19 cellular contexts compared by ENCODE assay signal in genomic region chr9:100600511-100601079, GRCh38. TPM values are rescaled to one million over a fixed set of nuclear protein-coding genes. Genes with fewer than 3 reads are reported as not detected.
DNase-seq lines count a peak whose midpoint lies in the region; ATAC-seq, FAIRE-seq and TF ChIP-seq lines count a peak whose summit lies in the region.
"Had no signal": no experiment of that assay in that cellular context is flagged by ENCODE, and none has a peak within 500 bp of the region (broad histone marks: within the 10 kb centered on the region; RNA-seq: fewer than 3 reads in every experiment).

No MANE protein-coding gene starts in this region.

- ATAC-seq in natural killer cell = no peak
- no peak for ATAC-seq in natural killer cell treated with Interleukin-12 subunit alpha and Interleukin-12 subunit beta and Interleukin-15 and Interleukin-18, amount 100 ng/mL, for 72 hours
- no peak for ATAC-seq in effector memory CD8-positive, alpha-beta T cell (replicated peaks)

- TF ChIP-seq POLR2A in suprapubic skin (IDR thresholded peaks at IDR 0.05) = no peak

- no peak for FAIRE-seq in urothelium cell line (lab: Jason Lieb, UNC)
- FAIRE-seq: G401.6, pancreas had no signal

- H3K4me3 ChIP-seq in suprapubic skin = no peak overlapping the region
- H3K4me3 ChIP-seq: colonic mucosa, pancreas, sigmoid colon had no signal

- H3K27me3 ChIP-seq in suprapubic skin = no peaks in the 10 kb centered on the region
- H3K27me3 ChIP-seq: colonic mucosa, pancreas, sigmoid colon had no signal

- no peaks in the 10 kb centered on the region for H3K9me3 Mint-ChIP-seq in natural killer cell
- H3K9me3 Mint-ChIP-seq in natural killer cell treated with Interleukin-12 subunit alpha and Interleukin-12 subunit beta and Interleukin-15 and Interleukin-18, amount 100 ng/mL, for 72 hours = no peaks in the 10 kb centered on the region
- peaks cover 3% of the 10 kb centered on the region for H3K9me3 Mint-ChIP-seq in glutamatergic neuron (ENCODE audit: unreplicated experiment)
- H3K9me3 Mint-ChIP-seq in effector memory CD8-positive, alpha-beta T cell = no peaks in the 10 kb centered on the region
- H3K9me3 Mint-ChIP-seq: activated T-cell treated with anti-CD3 and anti-CD28 coated beads, Interleukin-2, amount 50 U/mL, for 24 hours; HFFc6 had no signal

- H3K4me1 Mint-ChIP-seq in natural killer cell (peaks cover 23 to 25% of the 10 kb centered on the region in 2 donors), glutamatergic neuron (ENCODE audit: low read depth, unreplicated experiment) (peaks cover 3% of the 10 kb centered on the region)
- peaks cover 18 to 19% of the 10 kb centered on the region in 2 donors for H3K4me1 Mint-ChIP-seq in natural killer cell treated with Interleukin-12 subunit alpha and Interleukin-12 subunit beta and Interleukin-15 and Interleukin-18, amount 100 ng/mL, for 72 hours (ENCODE audit: low read depth in 2 of 2)
- H3K4me1 Mint-ChIP-seq in effector memory CD8-positive, alpha-beta T cell (ENCODE audit: low read depth in 2 of 2) = peaks cover 13 to 18% of the 10 kb centered on the region in 2 donors

- 65% methylated on average over 7 of the region's 7 CpGs for WGBS in suprapubic skin

- peaks cover 0 to 2% of the 10 kb centered on the region in 2 donors for H3K27me3 Mint-ChIP-seq in natural killer cell (ENCODE audit: low read depth in 2 of 2)
- H3K27me3 Mint-ChIP-seq in natural killer cell treated with Interleukin-12 subunit alpha and Interleukin-12 subunit beta and Interleukin-15 and Interleukin-18, amount 100 ng/mL, for 72 hours = no peaks in the 10 kb centered on the region
- peaks cover 4% of the 10 kb centered on the region for H3K27me3 Mint-ChIP-seq in glutamatergic neuron (ENCODE audit: unreplicated experiment)
- no peaks in the 10 kb centered on the region for H3K27me3 Mint-ChIP-seq in effector memory CD8-positive, alpha-beta T cell
- H3K27me3 Mint-ChIP-seq: activated CD4-positive, alpha-beta T cell treated with anti-CD3 and anti-CD28 coated beads for 36 hours; activated T-cell treated with anti-CD3 and anti-CD28 coated beads, Interleukin-2, amount 50 U/mL, for 24 hours had no signal

- H3K4me3 Mint-ChIP-seq in natural killer cell (peak overlapping the region; percentile 65), glutamatergic neuron (ENCODE audit: unreplicated experiment) (no peak overlapping the region)
- no peak overlapping the region for H3K4me3 Mint-ChIP-seq in natural killer cell treated with Interleukin-12 subunit alpha and Interleukin-12 subunit beta and Interleukin-15 and Interleukin-18, amount 100 ng/mL, for 72 hours
- no peak overlapping the region for H3K4me3 Mint-ChIP-seq in effector memory CD8-positive, alpha-beta T cell
- H3K4me3 Mint-ChIP-seq: activated CD4-positive, alpha-beta T cell treated with anti-CD3 and anti-CD28 coated beads for 36 hours; activated T-cell treated with anti-CD3 and anti-CD28 coated beads, Interleukin-2, amount 50 U/mL, for 24 hours; HFFc6 had no signal

- TF ChIP-seq EP300 in suprapubic skin (IDR thresholded peaks at IDR 0.05) = no peak

- intact Hi-C loops in natural killer cell (cut with micrococcal nuclease) = no loop called here

- DNase-seq in natural killer cell (no peak), NCI-H345 (lab: John Stamatoyannopoulos, UW) (peak; percentile 63), glutamatergic neuron (no peak), suprapubic skin (ENCODE audit: low spot score in 2 of 2) (no peak), NCI-H1694 (lab: John Stamatoyannopoulos, UW) (no peak), urothelium cell line (ENCODE audit: low spot score) (no peak)
- DNase-seq in natural killer cell treated with Interleukin-12 subunit alpha and Interleukin-12 subunit beta and Interleukin-15 and Interleukin-18, amount 100 ng/mL, for 72 hours (ENCODE audit: low spot score) = no peak
- DNase-seq in effector memory CD8-positive, alpha-beta T cell = no peak
- DNase-seq: activated CD8-positive, alpha-beta memory T cell treated with anti-CD3 and anti-CD28 coated beads for 24 hours; sigmoid colon had no signal

- H3K27ac Mint-ChIP-seq in natural killer cell (no peak overlapping the region), glutamatergic neuron (ENCODE audit: unreplicated experiment) (peak overlapping the region; percentile 50)
- no peak overlapping the region for H3K27ac Mint-ChIP-seq in natural killer cell treated with Interleukin-12 subunit alpha and Interleukin-12 subunit beta and Interleukin-15 and Interleukin-18, amount 100 ng/mL, for 72 hours
- H3K27ac Mint-ChIP-seq in effector memory CD8-positive, alpha-beta T cell = no peak overlapping the region
- H3K27ac Mint-ChIP-seq: activated CD4-positive, alpha-beta T cell treated with anti-CD3 and anti-CD28 coated beads for 36 hours; activated T-cell treated with anti-CD3 and anti-CD28 coated beads, Interleukin-2, amount 50 U/mL, for 24 hours; HFFc6; memory B cell had no signal

- TF ChIP-seq CTCF in natural killer cell (IDR thresholded peaks at IDR 0.05) (no peak), glutamatergic neuron (IDR thresholded peaks at IDR 0.05; ENCODE audit: partially characterized antibody, unreplicated experiment) (no peak), suprapubic skin (IDR thresholded peaks at IDR 0.05) (no peak)

- H3K36me3 ChIP-seq in suprapubic skin = no peaks in the 10 kb centered on the region
- H3K36me3 ChIP-seq: colonic mucosa, pancreas, sigmoid colon had no signal

- peaks cover 25% of the 10 kb centered on the region for H3K4me1 ChIP-seq in suprapubic skin
- H3K4me1 ChIP-seq: colonic mucosa, pancreas had no signal

- no peaks in the 10 kb centered on the region for H3K9me3 ChIP-seq in suprapubic skin
- H3K9me3 ChIP-seq: colonic mucosa, pancreas, sigmoid colon had no signal

- H3K27ac ChIP-seq in suprapubic skin = peak overlapping the region; percentile 32
- H3K27ac ChIP-seq: C4-2B, colonic mucosa, pancreas, sigmoid colon had no signal

- H3K36me3 Mint-ChIP-seq in natural killer cell (no peaks in the 10 kb centered on the region), glutamatergic neuron (ENCODE audit: unreplicated experiment) (no peaks in the 10 kb centered on the region)
- H3K36me3 Mint-ChIP-seq in natural killer cell treated with Interleukin-12 subunit alpha and Interleukin-12 subunit beta and Interleukin-15 and Interleukin-18, amount 100 ng/mL, for 72 hours = no peaks in the 10 kb centered on the region
- no peaks in the 10 kb centered on the region for H3K36me3 Mint-ChIP-seq in effector memory CD8-positive, alpha-beta T cell (ENCODE audit: insufficient read depth)
- H3K36me3 Mint-ChIP-seq: brain, memory B cell had no signal

RNA-seq across cellular contexts. Expression of gene CAVIN4, which starts 22.7 kb away (rescaled TPM):
- total RNA-seq in natural killer cell = under 1 TPM; 0.21 to 0.63 (median 0.41) TPM
- total RNA-seq in natural killer cell treated with Interleukin-12 subunit alpha and Interleukin-12 subunit beta and Interleukin-15 and Interleukin-18, amount 100 ng/mL, for 72 hours = under 1 TPM; 0.31 to 0.48 TPM
- total RNA-seq in glutamatergic neuron (ENCODE audit: unreplicated experiment) = 32.9 TPM
- total RNA-seq in suprapubic skin = under 1 TPM in 1 of 4 donors, not detected in 3; 0.16 TPM

Comparison
In these comparisons a context has a peak if more than half of its experiments do, and no peak if none do; other contexts are left out.
1. RNA of gene CAVIN4, which starts 22.7 kb away (total RNA-seq): 32.9 TPM in glutamatergic neuron (single experiment); 0.31 to 0.48 TPM in natural killer cell treated with Interleukin-12 subunit alpha and Interleukin-12 subunit beta and Interleukin-15 and Interleukin-18, amount 100 ng/mL, for 72 hours, 0.21 to 0.63 TPM in natural killer cell and 0.16 TPM in suprapubic skin; every median in the first group is over 10 times any median in the second.